Comparison of ENCODE assay signal across 19 cellular contexts in genomic region chr2:85385746-85386145, GRCh38. TPM values are rescaled to one million over a fixed set of nuclear protein-coding genes. Genes with fewer than 3 reads are reported as not detected.
"Had no signal": no experiment of that assay in that cellular context is flagged by ENCODE, and none has a peak within 500 bp of the region (broad histone marks: within the 10 kb centered on the region; RNA-seq: fewer than 3 reads in every experiment).

No MANE protein-coding gene starts in this region.

- H3K9me3 ChIP-seq: breast epithelium, thyroid gland had no signal

- ATAC-seq: left ventricle myocardium superior had no signal

- H3K9me3 Mint-ChIP-seq: T-helper 1 cell treated with Interleukin-12 subunit alpha and Interleukin-12 subunit beta and Interleukin-4 antibody, amounts not matched to agents 30 μg/mL and 1 μg/mL, for 36 hours had no signal

- H3K4me3 Mint-ChIP-seq: T-helper 1 cell treated with Interleukin-12 subunit alpha and Interleukin-12 subunit beta and Interleukin-4 antibody, amounts not matched to agents 30 μg/mL and 1 μg/mL, for 36 hours had no signal

- H3K4me3 ChIP-seq: breast epithelium, skin epidermis, thyroid gland had no signal

- H3K27ac Mint-ChIP-seq: T-helper 1 cell treated with Interleukin-12 subunit alpha and Interleukin-12 subunit beta and Interleukin-4 antibody, amounts not matched to agents 30 μg/mL and 1 μg/mL, for 36 hours had no signal

- H3K27ac ChIP-seq: breast epithelium, thyroid gland, WERI-Rb-1 had no signal

- DNase-seq: activated CD4-positive, alpha-beta T cell treated with anti-CD3 and anti-CD28 coated beads for 4 hours; activated CD8-positive, alpha-beta memory T cell treated with anti-CD3 and anti-CD28 coated beads for 24 hours; activated naive CD4-positive, alpha-beta T cell treated with Interleukin-2 at 50 U/mL for 16 hours; aorta; cerebellar nuclear complex; effector CD8-positive, alpha-beta T cell; foreskin fibroblast; hypothalamus; kidney; left ventricle myocardium superior; mesenchymal stem cell; stimulated activated CD4-positive, alpha-beta T cell treated with anti-CD3 and anti-CD28 coated beads, Interleukin-4, amount 100 ng/mL, for 24 hours; stimulated activated CD8-positive, alpha-beta memory T cell treated with anti-CD3 and anti-CD28 coated beads, Interleukin-4, amount 100 ng/mL, for 48 hours; thyroid gland; WERI-Rb-1 had no signal

- FAIRE-seq: kidney, urothelium cell line had no signal

- H3K27me3 ChIP-seq: breast epithelium, thyroid gland had no signal

- H3K4me1 ChIP-seq: breast epithelium had no signal

RNA-seq across cellular contexts. Expression of gene SH2D6, which starts 32.8 kb away (rescaled TPM):
- total RNA-seq: aorta, breast epithelium, left ventricle myocardium superior had no signal
